ENCODE assay signal across 8 cellular contexts in the genomic region with DNA sequence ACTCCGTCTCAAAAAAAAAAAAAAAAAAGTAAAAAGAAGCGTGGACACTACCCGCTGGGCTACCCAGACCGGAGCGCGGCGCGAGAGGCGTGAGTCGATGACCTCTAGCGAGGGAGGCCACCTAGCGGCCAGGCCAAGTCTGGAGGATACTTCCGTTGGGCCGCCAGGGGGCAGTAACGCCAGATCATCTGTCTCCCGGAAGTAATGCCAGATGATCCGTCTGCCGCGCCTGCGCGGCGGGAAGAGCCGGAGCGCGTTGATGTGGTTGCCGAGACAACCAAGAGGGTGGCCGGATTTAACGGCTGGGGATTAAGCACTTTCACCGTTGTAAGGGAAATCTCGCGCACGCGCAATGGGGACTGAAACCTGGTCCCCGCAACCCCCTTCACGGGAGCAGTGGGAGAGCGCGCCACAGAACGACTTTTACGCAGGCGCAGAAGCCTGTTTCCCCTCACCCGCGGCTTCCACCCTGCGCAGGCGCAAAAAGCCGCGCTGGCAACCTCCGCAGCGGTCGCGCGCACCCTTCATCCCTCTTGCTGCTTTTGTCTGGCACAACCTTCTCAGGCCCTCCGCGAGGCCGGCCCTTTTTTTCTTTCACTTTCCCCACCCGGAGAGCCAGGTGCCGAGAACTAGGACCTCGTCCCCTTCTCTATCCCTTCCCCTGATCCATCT. TPM values are rescaled to one million over a fixed set of nuclear protein-coding genes. Genes with fewer than 3 reads are reported as not detected.
DNase-seq lines count a peak whose midpoint lies in the region; ATAC-seq, FAIRE-seq and TF ChIP-seq lines count a peak whose summit lies in the region.

No MANE protein-coding gene starts in this region.

- peak; percentile 86 for TF ChIP-seq POLR2A in GM18951 (IDR thresholded peaks at IDR 0.05; ENCODE audit: extremely low read depth, insufficient read depth, insufficient read length)

- TF ChIP-seq CTCF in AG10803 (conservative IDR thresholded peaks at IDR 0.05; ENCODE audit: low read length) (peak; percentile 99), WI38 (IDR thresholded peaks at IDR 0.05; ENCODE audit: low read depth, low read length) (peak; percentile 99), bronchial epithelial cell (IDR thresholded peaks at IDR 0.05; ENCODE audit: insufficient read depth, low read length, severe bottlenecking) (peak; percentile 100)

- peak; percentile 99 for DNase-seq in AG10803 (ENCODE audit: low read depth)
- peak; percentile 100 for DNase-seq in NCI-H2227 (lab: John Stamatoyannopoulos, UW; ENCODE audit: unreplicated experiment)
- DNase-seq in bronchial epithelial cell (ENCODE audit: low read depth) = peak; percentile 95
- peak; percentile 99 for DNase-seq in inferior parietal cortex (ENCODE audit: extremely low spot score)
- DNase-seq in smooth muscle cell of the brain vasculature (ENCODE audit: low read depth, low spot score) = peak; percentile 98

- H3K4me3 ChIP-seq in AG10803 (ENCODE audit: low read length) = peak overlapping the region; percentile 97
- peak overlapping the region; percentile 73 for H3K4me3 ChIP-seq in WI38 (ENCODE audit: low read depth, low read length)
- H3K4me3 ChIP-seq in bronchial epithelial cell (ENCODE audit: low read depth, low read length) = peak overlapping the region; percentile 97

- no peak for FAIRE-seq in bronchial epithelial cell (lab: Jason Lieb, UNC)

- peak; percentile 41 for ATAC-seq in HG03175 (IDR thresholded peaks at IDR 0.05; ENCODE audit: unreplicated experiment)

- H3K36me3 ChIP-seq in bronchial epithelial cell (ENCODE audit: control insufficient read depth, insufficient read depth, low read length) = peaks cover 4% of the 10 kb centered on the region

- H3K27me3 ChIP-seq in bronchial epithelial cell (ENCODE audit: control insufficient read depth, insufficient read depth, low read length) = no peaks in the 10 kb centered on the region

- in situ Hi-C loops in GM18951 (cut with MboI; ENCODE audit: low sequenced_read_pairs, unreplicated experiment) = no loop called here

RNA-seq across cellular contexts. Expression of gene U2AF2, which starts 1.0 kb away (rescaled TPM):
- 121 and 140 TPM in 2 replicates for total RNA-seq in bronchial epithelial cell

RNA-seq across cellular contexts. Expression of gene CCDC106, which starts 5.8 kb away (rescaled TPM):
- total RNA-seq in bronchial epithelial cell = 2.6 and 2.9 TPM in 2 replicates

RNA-seq across cellular contexts. Expression of gene ZNF581, which starts 10.3 kb away (rescaled TPM):
- 9.6 and 19.2 TPM in 2 replicates for total RNA-seq in bronchial epithelial cell

RNA-seq across cellular contexts. Expression of gene ZNF580, which starts 13.0 kb away (rescaled TPM):
- total RNA-seq in bronchial epithelial cell = 2.4 and 2.7 TPM in 2 replicates

RNA-seq across cellular contexts. Expression of gene EPN1, which starts 21.2 kb away (rescaled TPM):
- total RNA-seq in bronchial epithelial cell = 28.2 and 80.5 TPM in 2 replicates

Comparison
In these comparisons a context has a peak if more than half of its experiments do, and no peak if none do; other contexts are left out.
1. Peak in every context shown above with its lines: DNase-seq, ATAC-seq and H3K4me3 ChIP-seq.